20 cellular contexts compared by ENCODE assay signal in genomic region chr16:23991044-23991443, GRCh38.
DNase-seq lines count a peak whose midpoint lies in the region; ATAC-seq, FAIRE-seq and TF ChIP-seq lines count a peak whose summit lies in the region.
"Had no signal": no experiment of that assay in that cellular context is flagged by ENCODE, and none has a peak within 500 bp of the region (broad histone marks: within the 10 kb centered on the region; RNA-seq: fewer than 3 reads in every experiment).

No MANE protein-coding gene starts in this region.

- DNase-seq in HepG2 (ENCODE audit: low spot score) (no peak), right lobe of liver (no peak), K562 (ENCODE audit: extremely low read depth in 1 of 4, low spot score in 3 of 4) (no peak), midbrain (lab: John Stamatoyannopoulos, UW) (no peak), activated gamma-delta T cell (lab: John Stamatoyannopoulos, UW) (no peak)
- DNase-seq: AML-193; CD4-positive, alpha-beta memory T cell; DMS153; DMS79; GF-D8; GOT3; H7; HFFc6 had no signal

- TF ChIP-seq RAD21 in HepG2 (CRISPR knock-in tag; IDR thresholded peaks at IDR 0.05) (no peak), K562 (CRISPR knock-in tag; conservative IDR thresholded peaks at IDR 0.05 in 1 of 2, IDR thresholded peaks at IDR 0.05 in 1 of 2) (no peak)

- H2AFZ ChIP-seq in HepG2 (ENCODE audit: low read length) (no peak overlapping the region), K562 (ENCODE audit: low read depth, low read length) (no peak overlapping the region)

- in situ Hi-C loops in HepG2 (cut with HindIII; ENCODE audit: extremely low pct_ligation_motif_present, low pct_unique_long_range_greater_than_20kb) (no loop called here), K562 (cut with MboI) (no loop called here)

- no peak for TF ChIP-seq CTCF in HepG2 (CRISPR knock-in tag; IDR thresholded peaks at IDR 0.05)
- TF ChIP-seq CTCF in right lobe of liver (IDR thresholded peaks at IDR 0.05): no peak
- no peak for TF ChIP-seq CTCF in K562 (IDR thresholded peaks at IDR 0.05 in 2 of 3, conservative IDR thresholded peaks at IDR 0.05 in 1 of 3; ENCODE audit: insufficient read depth in 2 of 3, low read depth in 1 of 3, low read length in 3 of 3)
- no peak for TF ChIP-seq CTCF in neutrophil (IDR thresholded peaks at IDR 0.05)

- H3K9ac ChIP-seq in HepG2 (ENCODE audit: insufficient read depth, low read depth, low read length): no peak overlapping the region
- H3K9ac ChIP-seq in K562 (ENCODE audit: insufficient read depth in 1 of 2, low read depth in 2 of 2, low read length in 2 of 2): no peak overlapping the region
- H3K9ac ChIP-seq: BLaER1 had no signal

- ATAC-seq in HepG2 (no peak), right lobe of liver (no peak), K562 (no peak), HG02798 (IDR thresholded peaks at IDR 0.05; ENCODE audit: poor library complexity, unreplicated experiment) (no peak)
- ATAC-seq: A549, HCT116 had no signal

- TF ChIP-seq POLR2A in HepG2 (IDR thresholded peaks at IDR 0.05; ENCODE audit: insufficient read depth in 1 of 2, low read depth in 2 of 2, low read length in 2 of 2) (no peak), right lobe of liver (IDR thresholded peaks at IDR 0.05) (no peak), K562 (conservative IDR thresholded peaks at IDR 0.05) (no peak)

- H3K79me2 ChIP-seq in HepG2 (ENCODE audit: insufficient read depth, low read length): no peaks in the 10 kb centered on the region
- peaks cover 37% of the 10 kb centered on the region; the same call in 2 of the 3 replicates for H3K79me2 ChIP-seq in K562 (ENCODE audit: control insufficient read depth, insufficient read depth, low read length)

- H3K27me3 ChIP-seq in HepG2 (ENCODE audit: control insufficient read depth in 1 of 2, insufficient read depth in 2 of 2, low read length in 2 of 2): no peaks in the 10 kb centered on the region; a peak in 2 of 5 replicates
- no peaks in the 10 kb centered on the region for H3K27me3 ChIP-seq in right lobe of liver
- no peaks in the 10 kb centered on the region for H3K27me3 ChIP-seq in K562 (ENCODE audit: control insufficient read depth in 2 of 2, insufficient read depth in 2 of 2, low read length in 2 of 2)
- no peaks in the 10 kb centered on the region for H3K27me3 ChIP-seq in neutrophil
- H3K27me3 ChIP-seq: BLaER1 had no signal

- CTCF ChIA-PET in HepG2 (lab: Yijun Ruan, JAX; ENCODE audit: low intra/inter-chr PET ratio, low total read pairs): no interaction called here
- CTCF ChIA-PET in K562 (lab: Yijun Ruan, JAX; ENCODE audit: low intra/inter-chr PET ratio): no interaction called here

- POLR2A ChIA-PET in HepG2 (lab: Yijun Ruan, JAX): no interaction called here
- POLR2A ChIA-PET in K562 (lab: Yijun Ruan, JAX): interaction anchor here (0.6 to 1.1 kb wide), 4 partner anchors 8 to 24 kb away, joined by 3 to 4 read pairs (median 3); no protein-coding TSS in a partner anchor

- FAIRE-seq in HepG2 (lab: Jason Lieb, UNC): no peak
- FAIRE-seq in K562 (lab: Jason Lieb, UNC): no peak
- FAIRE-seq: A549, HTR-8/SVneo had no signal

- H4K20me1 ChIP-seq in HepG2 (ENCODE audit: insufficient read depth, low read length) (no peaks in the 10 kb centered on the region), K562 (replicated peaks; ENCODE audit: control insufficient read depth, insufficient read depth, low read length) (no peaks in the 10 kb centered on the region)
- H4K20me1 ChIP-seq: BLaER1 had no signal

- H3K4me2 ChIP-seq in HepG2 (ENCODE audit: low read depth, low read length) (no peak overlapping the region), K562 (ENCODE audit: insufficient read depth, low read length) (no peak overlapping the region)
- H3K4me2 ChIP-seq: A549, BLaER1 had no signal

- H3K36me3 ChIP-seq in HepG2 (replicated peaks in 1 of 2; ENCODE audit: control insufficient read depth in 1 of 2, insufficient read depth in 2 of 2, low read length in 2 of 2) (no peaks in the 10 kb centered on the region), right lobe of liver (no peaks in the 10 kb centered on the region), K562 (ENCODE audit: control insufficient read depth, insufficient read depth, low read length) (peaks cover 76% of the 10 kb centered on the region), neutrophil (peaks cover 40% of the 10 kb centered on the region)
- H3K36me3 ChIP-seq: BLaER1 had no signal

- TF ChIP-seq EP300 in HepG2 (IDR thresholded peaks at IDR 0.05; ENCODE audit: low read depth in 2 of 2, low read length in 2 of 2) (no peak), HepG2 (CRISPR knock-in tag; IDR thresholded peaks at IDR 0.05; ENCODE audit: borderline replicate concordance) (no peak), K562 (IDR thresholded peaks at IDR 0.05; ENCODE audit: low read length) (no peak)

- BruUV-seq in HepG2 (replicated peaks; lab: Mats Ljungman, UMichigan) (no TSS peak), K562 (replicated peaks; lab: Mats Ljungman, UMichigan) (no TSS peak)

- H3K9me3 ChIP-seq in HepG2 (ENCODE audit: low read length): no peaks in the 10 kb centered on the region
- no peaks in the 10 kb centered on the region for H3K9me3 ChIP-seq in right lobe of liver
- H3K9me3 ChIP-seq in K562 (replicated peaks; ENCODE audit: control insufficient read depth, insufficient read depth, low read depth, low read length): no peaks in the 10 kb centered on the region
- no peaks in the 10 kb centered on the region for H3K9me3 ChIP-seq in neutrophil
- H3K9me3 ChIP-seq: A549 had no signal

- no peak overlapping the region for H3K4me3 ChIP-seq in HepG2 (replicated peaks in 1 of 3; ENCODE audit: insufficient read depth in 1 of 3, low read depth in 2 of 3, low read length in 3 of 3)
- no peak overlapping the region for H3K4me3 ChIP-seq in right lobe of liver
- no peak overlapping the region for H3K4me3 ChIP-seq in K562
- no peak overlapping the region for H3K4me3 ChIP-seq in neutrophil (ENCODE audit: low read depth in 1 of 2, low read length in 1 of 2)
- H3K4me3 ChIP-seq: A549, BLaER1 had no signal

- no peaks in the 10 kb centered on the region for H3K9me1 ChIP-seq in K562 (ENCODE audit: control insufficient read depth, insufficient read depth, low read length)

- intact Hi-C loops in HepG2 (cut with micrococcal nuclease; ENCODE audit: unreplicated experiment) (no loop called here), right lobe of liver (cut with DNase I) (no loop called here), K562 (cut with micrococcal nuclease) (no loop called here)

- H3K27ac ChIP-seq in HepG2 (ENCODE audit: extremely low read length, insufficient read depth, low read length): no peak overlapping the region
- no peak overlapping the region for H3K27ac ChIP-seq in right lobe of liver
- H3K27ac ChIP-seq in K562 (ENCODE audit: extremely low read depth, low read depth, low read length): no peak overlapping the region
- peak overlapping the region; percentile 11 for H3K27ac ChIP-seq in neutrophil
- H3K27ac ChIP-seq: 22Rv1, A549, BLaER1 had no signal

- no peaks in the 10 kb centered on the region for H3K4me1 ChIP-seq in HepG2 (ENCODE audit: insufficient read depth, low read length)
- no peaks in the 10 kb centered on the region for H3K4me1 ChIP-seq in right lobe of liver
- no peaks in the 10 kb centered on the region for H3K4me1 ChIP-seq in K562 (replicated peaks in 1 of 2; ENCODE audit: control insufficient read depth in 2 of 2, insufficient read depth in 2 of 2, low read length in 2 of 2)
- H3K4me1 ChIP-seq in neutrophil (ENCODE audit: control insufficient read depth in 1 of 2, insufficient read depth in 1 of 2, low read depth in 1 of 2, low read length in 1 of 2): no peaks in the 10 kb centered on the region
- H3K4me1 ChIP-seq: A549 had no signal

TF ChIP-seq in HepG2, 621 proteins besides CTCF, POLR2A, EP300 and RAD21 (continues in another document):
- TF ChIP-seq ZNF704 (CRISPR knock-in tag; IDR thresholded peaks at IDR 0.05; ENCODE audit: borderline replicate concordance) (no peak), KLF12 (CRISPR knock-in tag; IDR thresholded peaks at IDR 0.05; ENCODE audit: borderline replicate concordance) (no peak), JUNB (CRISPR knock-in tag; IDR thresholded peaks at IDR 0.05; ENCODE audit: borderline replicate concordance) (no peak), RFX1 (IDR thresholded peaks at IDR 0.05) (peak; percentile 52; the same call in 1 of the 2 replicates)

TF ChIP-seq in K562, 482 proteins besides CTCF, POLR2A, EP300 and RAD21:
- TF ChIP-seq KLF13 (tag; IDR thresholded peaks at IDR 0.05; ENCODE audit: borderline replicate concordance, low read depth) (no peak), RFX1 (IDR thresholded peaks at IDR 0.05) (peak; percentile 86)

Comparison
In these comparisons a context has a peak if more than half of its experiments do, and no peak if none do; other contexts are left out.
1. Of the 241 proteins assayed by ChIP-seq in both HepG2 and K562: peak only in HepG2: none; only in K562: none; in both: RFX1; in neither: 240.